Comparison of ENCODE assay signal across 26 cellular contexts in the genomic region with DNA sequence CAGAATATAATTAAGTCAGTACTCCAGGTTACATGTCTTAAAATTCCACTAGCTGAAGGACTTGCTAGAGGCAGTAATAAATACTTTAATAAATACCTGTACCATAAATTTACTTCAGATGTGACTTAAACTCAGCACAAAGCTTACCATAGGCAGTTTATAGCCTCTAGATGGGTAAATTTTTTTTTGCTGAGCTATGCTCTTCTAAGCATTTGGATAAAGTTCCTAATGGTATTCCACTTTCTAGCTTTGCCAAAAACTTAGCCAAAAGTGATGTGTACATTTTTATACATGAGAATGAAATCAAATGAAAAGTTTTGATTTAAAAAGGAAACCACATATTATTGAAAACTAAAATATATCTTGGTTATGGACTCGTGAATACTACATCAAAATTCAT.
"Had no signal": no experiment of that assay in that cellular context is flagged by ENCODE, and none has a peak within 500 bp of the region (broad histone marks: within the 10 kb centered on the region; RNA-seq: fewer than 3 reads in every experiment).

No MANE protein-coding gene starts in this region.

- H3K4me3 ChIP-seq: hepatocyte, left lung, lower lobe of right lung, right atrium auricular region, skin epidermis, stomach, testis, thyroid gland, transverse colon, upper lobe of left lung, vagina had no signal

- H3K27ac ChIP-seq: hepatocyte, left lung, lower lobe of right lung, parathyroid adenoma, right atrium auricular region, skin epidermis, stomach, testis, thyroid gland, transverse colon, upper lobe of left lung, vagina had no signal

- H3K9me3 ChIP-seq: left lung, lower lobe of right lung, right atrium auricular region, stomach, testis, thyroid gland, transverse colon, upper lobe of left lung, vagina had no signal

- H3K4me1 ChIP-seq: left lung, lower lobe of right lung, parathyroid adenoma, right atrium auricular region, testis, thyroid gland, transverse colon, upper lobe of left lung, vagina had no signal

- H2AFZ ChIP-seq: hepatocyte, parathyroid adenoma had no signal

- DNase-seq: kidney glomerular epithelial cell; left cardiac atrium; left lung; lower lobe of right lung; mammary epithelial cell; mesenchymal stem cell; naive thymus-derived CD8-positive, alpha-beta T cell; nucleus accumbens; stimulated activated CD4-positive, alpha-beta T cell treated with anti-CD3 and anti-CD28 coated beads, Interleukin-12 subunit alpha, Interleukin-12 subunit beta, amount 100 ng/mL, for 4 hours; stimulated activated CD4-positive, alpha-beta T cell treated with anti-CD3 and anti-CD28 coated beads, Interleukin-15, amount 100 ng/mL, for 24 hours; stimulated activated CD4-positive, alpha-beta T cell treated with anti-CD3 and anti-CD28 coated beads, Interleukin-2, amount 100 ng/mL, for 24 hours; stimulated activated CD4-positive, alpha-beta T cell treated with anti-CD3 and anti-CD28 coated beads, Interleukin-4, amount 100 ng/mL, for 1 hour; stimulated activated naive B cell treated with anti-CD40 and anti-IgM and Interleukin-4, amounts not matched to agents 10 μg/mL and 1 μg/mL and 100 μg/mL, for 72 hours; stimulated activated naive CD8-positive, alpha-beta T cell treated with anti-CD3 and anti-CD28 coated beads, Interleukin-15, Interleukin-2, amounts not matched to agents 100 U/mL and 50 U/mL, for 24 hours; stomach; testis; thyroid gland; transverse colon; upper lobe of left lung had no signal

- H3K27me3 ChIP-seq: hepatocyte, left lung, right atrium auricular region, stomach, testis, thyroid gland, transverse colon, upper lobe of left lung, vagina had no signal

- H3K79me2 ChIP-seq: hepatocyte, parathyroid adenoma had no signal

- H3K9ac ChIP-seq: parathyroid adenoma had no signal

- ATAC-seq: left cardiac atrium; left lung; lower lobe of right lung; naive thymus-derived CD8-positive, alpha-beta T cell; sciatic nerve; stimulated activated naive B cell treated with anti-CD40 and anti-IgM and Interleukin-4, amounts not matched to agents 10 μg/mL and 1 μg/mL and 100 μg/mL, for 72 hours; stimulated activated naive CD8-positive, alpha-beta T cell treated with anti-CD3 and anti-CD28 coated beads, Interleukin-15, Interleukin-2, amounts not matched to agents 100 U/mL and 50 U/mL, for 24 hours had no signal

- FAIRE-seq: keratinocyte had no signal

- H3K36me3 ChIP-seq: left lung, lower lobe of right lung, right atrium auricular region, stomach, thyroid gland, transverse colon, upper lobe of left lung, vagina had no signal

- H3K4me2 ChIP-seq: hepatocyte had no signal
